In the genomic region with DNA sequence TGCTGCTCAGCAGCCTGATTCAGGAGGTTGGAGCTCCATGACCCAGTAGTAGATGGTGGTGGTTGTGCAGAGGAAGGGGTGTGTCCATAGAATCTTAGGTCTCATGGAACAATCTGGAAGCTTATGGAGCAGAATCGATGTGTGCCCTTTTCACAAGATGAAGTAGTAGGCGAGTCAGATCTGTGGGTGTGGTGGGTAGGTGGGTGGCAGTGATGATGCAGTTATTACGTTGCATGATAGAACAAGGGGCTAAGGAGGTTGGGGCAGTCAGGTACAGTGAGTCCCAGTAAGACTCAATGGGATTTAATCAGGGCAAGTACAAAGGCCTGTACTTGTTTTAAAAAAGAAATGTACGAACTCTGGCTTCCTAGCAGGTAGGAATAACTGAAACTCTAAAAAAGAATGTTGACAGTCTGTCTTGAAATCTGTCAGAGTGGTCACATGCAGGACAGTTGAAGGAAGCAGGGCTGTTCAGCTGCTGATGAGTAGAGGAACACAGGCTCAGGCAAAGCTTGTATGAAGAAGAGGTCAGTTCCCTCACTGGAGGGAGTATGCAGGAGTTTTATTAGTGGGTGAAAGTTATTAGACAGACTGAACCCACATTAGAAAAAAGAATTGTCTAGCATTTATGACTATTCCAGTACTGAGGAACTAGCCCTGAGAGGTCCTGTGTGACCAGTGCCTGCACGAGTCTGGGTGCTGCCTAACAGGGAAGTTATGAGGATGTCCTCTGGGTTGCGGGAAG, we compare ENCODE assay signal across 11 cellular contexts. TPM values are rescaled to one million over a fixed set of nuclear protein-coding genes. Genes with fewer than 3 reads are reported as not detected.
DNase-seq lines count a peak whose midpoint lies in the region; ATAC-seq, FAIRE-seq and TF ChIP-seq lines count a peak whose summit lies in the region.
"Had no signal": no experiment of that assay in that cellular context is flagged by ENCODE, and none has a peak within 500 bp of the region (broad histone marks: within the 10 kb centered on the region; RNA-seq: fewer than 3 reads in every experiment).

No MANE protein-coding gene starts in this region.

- no peaks in the 10 kb centered on the region for H3K27me3 Mint-ChIP-seq in stimulated activated naive B cell treated with anti-CD40 and anti-IgM and Interleukin-4, amounts not matched to agents 10 μg/mL and 1 μg/mL and 100 μg/mL, for 72 hours

- H3K27ac Mint-ChIP-seq in stimulated activated naive B cell treated with anti-CD40 and anti-IgM and Interleukin-4, amounts not matched to agents 10 μg/mL and 1 μg/mL and 100 μg/mL, for 72 hours, result no peak overlapping the region

- H3K36me3 Mint-ChIP-seq in stimulated activated naive B cell treated with anti-CD40 and anti-IgM and Interleukin-4, amounts not matched to agents 10 μg/mL and 1 μg/mL and 100 μg/mL, for 72 hours, result peaks cover 60 to 73% of the 10 kb centered on the region in 2 donors

- intact Hi-C loops in posterior vena cava (cut with DNase I), result no loop called here

- no peak for FAIRE-seq in GM19239 (lab: Jason Lieb, UNC)

- H3K4me3 Mint-ChIP-seq in stimulated activated naive B cell treated with anti-CD40 and anti-IgM and Interleukin-4, amounts not matched to agents 10 μg/mL and 1 μg/mL and 100 μg/mL, for 72 hours, result peak overlapping the region in 1 of 2 donors; percentile 7

- peak; percentile 64 for DNase-seq in activated effector memory CD4-positive, alpha-beta T cell treated with anti-CD3 and anti-CD28 coated beads, Interleukin-2, amount 50 U/mL, for 16 hours
- no peak for DNase-seq in activated effector memory CD4-positive, alpha-beta T cell treated with Interleukin-2 at 50 U/mL for 16 hours
- peak; percentile 0 for DNase-seq in NCI-H226
- no peak for DNase-seq in stimulated activated naive B cell treated with anti-CD40 and anti-IgM and Interleukin-4, amounts not matched to agents 10 μg/mL and 1 μg/mL and 100 μg/mL, for 72 hours
- DNase-seq in posterior vena cava (ENCODE audit: low spot score), result no peak
- no peak for DNase-seq in HEK293T (ENCODE audit: extremely low spot score)
- no peak for DNase-seq in GM19239 (ENCODE audit: insufficient read length, low spot score)
- DNase-seq: NCI-H2029, NCI-H82, SIG-M5 had no signal

- peaks cover 65 to 87% of the 10 kb centered on the region in 2 donors for H3K4me1 Mint-ChIP-seq in stimulated activated naive B cell treated with anti-CD40 and anti-IgM and Interleukin-4, amounts not matched to agents 10 μg/mL and 1 μg/mL and 100 μg/mL, for 72 hours

- ATAC-seq in esophagus mucosa, result peak; percentile 26
- peak; percentile 36 to 55 for ATAC-seq in stimulated activated naive B cell treated with anti-CD40 and anti-IgM and Interleukin-4, amounts not matched to agents 10 μg/mL and 1 μg/mL and 100 μg/mL, for 72 hours (replicated peaks)

- CTCF ChIA-PET in HEK293T (lab: Yijun Ruan, JAX), result no interaction called here

- H3K9me3 Mint-ChIP-seq in stimulated activated naive B cell treated with anti-CD40 and anti-IgM and Interleukin-4, amounts not matched to agents 10 μg/mL and 1 μg/mL and 100 μg/mL, for 72 hours, result peaks cover 4 to 11% of the 10 kb centered on the region in 2 donors

- POLR2A ChIA-PET in HEK293T (lab: Yijun Ruan, JAX), result interaction anchor here (1.0 kb wide), 2 partner anchors 12 to 126 kb away, joined by 3 read pairs; no protein-coding TSS in a partner anchor

TF ChIP-seq in HEK293T, 16 proteins besides CTCF, POLR2A, EP300 and RAD21:
- TF ChIP-seq BHLHE40 (IDR thresholded peaks at IDR 0.05; ENCODE audit: borderline replicate concordance) (no peak), CTBP1 (IDR thresholded peaks at IDR 0.05; ENCODE audit: borderline replicate concordance) (no peak)

RNA-seq across cellular contexts. Expression of gene TET3, which starts 9.3 kb away (rescaled TPM):
- total RNA-seq in esophagus mucosa (18.8 TPM), posterior vena cava (1 to 10 TPM; 6.6 to 8.5 TPM)

Comparison
In these comparisons a context has a peak if more than half of its experiments do, and no peak if none do; other contexts are left out.
1. DNase-seq: peak in activated effector memory CD4-positive, alpha-beta T cell treated with anti-CD3 and anti-CD28 coated beads, Interleukin-2, amount 50 U/mL, for 16 hours (single experiment) and NCI-H226 (single experiment); none in activated effector memory CD4-positive, alpha-beta T cell treated with Interleukin-2 at 50 U/mL for 16 hours (single experiment), stimulated activated naive B cell treated with anti-CD40 and anti-IgM and Interleukin-4, amounts not matched to agents 10 μg/mL and 1 μg/mL and 100 μg/mL, for 72 hours (single experiment), posterior vena cava (single experiment), HEK293T (single experiment) and GM19239 (single experiment).